Comparison of ENCODE assay signal across 22 cellular contexts in the genomic region with DNA sequence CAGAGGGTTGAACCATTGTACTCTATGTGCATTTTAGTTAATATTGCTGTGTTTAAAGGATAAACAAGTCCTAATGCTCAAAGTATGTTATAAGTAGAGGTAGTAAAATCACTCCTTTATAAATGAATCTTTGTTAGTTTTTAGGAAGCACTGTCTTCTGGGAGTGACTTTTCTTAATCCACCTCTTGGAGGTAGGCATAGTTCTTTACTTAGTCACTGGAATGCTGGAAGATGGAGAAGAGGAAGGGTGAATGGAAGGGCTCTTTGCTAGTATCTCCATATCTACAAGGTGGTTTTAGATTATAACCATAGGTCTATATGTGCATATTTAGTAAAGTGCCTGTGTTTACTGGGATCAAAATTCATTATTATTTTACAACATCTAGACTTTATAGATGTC.
A peak's percentile ranks its signal among the peaks of the same experiment; 100 is the strongest.
DNase-seq lines count a peak whose midpoint lies in the region; ATAC-seq, FAIRE-seq and TF ChIP-seq lines count a peak whose summit lies in the region.
"Had no signal": no experiment of that assay in that cellular context is flagged by ENCODE, and none has a peak within 500 bp of the region (broad histone marks: within the 10 kb centered on the region; RNA-seq: fewer than 3 reads in every experiment).

No MANE protein-coding gene starts in this region.

- H3K4me3 ChIP-seq in A549 (no peak overlapping the region), RWPE2 (ENCODE audit: severe bottlenecking) (no peak overlapping the region), ovary (no peak overlapping the region)

- POLR2A ChIA-PET in A549 (lab: Yijun Ruan, JAX) = no interaction called here

- peak; percentile 56 for FAIRE-seq in A549 (lab: Jason Lieb, UNC)
- FAIRE-seq: A204.1, D721Med, GM19239, HepG2, HTR-8/SVneo had no signal

- TF ChIP-seq CTCF in A549 (IDR thresholded peaks at IDR 0.05) (no peak), RWPE2 (IDR thresholded peaks at IDR 0.05; ENCODE audit: poor library complexity, severe bottlenecking) (no peak), ovary (IDR thresholded peaks at IDR 0.05) (no peak)

- intact Hi-C loops in ovary (cut with DNase I) = no loop called here

- no peak overlapping the region for H3K27ac ChIP-seq in A549
- H3K27ac ChIP-seq in RWPE2 (ENCODE audit: poor library complexity, severe bottlenecking) = peak overlapping the region; percentile 1
- no peak overlapping the region for H3K27ac ChIP-seq in ovary
- H3K27ac ChIP-seq: C4-2B had no signal

- H3K4me2 ChIP-seq in A549 = peak overlapping the region; percentile 16; the same call in 1 of the 3 replicates

- no peak for ATAC-seq in A549
- ATAC-seq in RWPE2 (ENCODE audit: low read depth) = peak; percentile 75
- ATAC-seq: CD8-positive, alpha-beta T cell; HepG2 had no signal

- TF ChIP-seq RAD21 in A549 (conservative IDR thresholded peaks at IDR 0.05 in 1 of 2, IDR thresholded peaks at IDR 0.05 in 1 of 2) = no peak

- H3K9me3 ChIP-seq in A549 (peaks cover 6% of the 10 kb centered on the region; the same call in 2 of the 3 replicates), RWPE2 (ENCODE audit: severe bottlenecking) (peaks cover 2% of the 10 kb centered on the region), ovary (no peaks in the 10 kb centered on the region)
- H3K9me3 ChIP-seq: BE2C had no signal

- H3K4me1 ChIP-seq in A549 (peaks cover 6% of the 10 kb centered on the region; the same call in 2 of the 3 replicates), RWPE2 (ENCODE audit: insufficient read depth, poor library complexity, severe bottlenecking) (peaks cover 11% of the 10 kb centered on the region), ovary (ENCODE audit: insufficient read depth) (no peaks in the 10 kb centered on the region)
- H3K4me1 ChIP-seq: BE2C had no signal

- TF ChIP-seq EP300 in A549 (IDR thresholded peaks at IDR 0.05) (no peak), ovary (IDR thresholded peaks at IDR 0.05) (no peak)

- DNase-seq in A549 (ENCODE audit: low read depth in 1 of 2, low spot score in 1 of 2) (no peak), HT1080 (ENCODE audit: low read depth) (peak; percentile 41), RWPE2 (ENCODE audit: low spot score) (no peak), kidney glomerular epithelial cell (lab: John Stamatoyannopoulos, UW) (peak; percentile 20), cerebellar nuclear complex (lab: John Stamatoyannopoulos, UW) (no peak), NCI-H1417 treated with DMSO at 0.1 percent for 48 hours (lab: John Stamatoyannopoulos, UW) (no peak), ovary (no peak), NCI-H774 (lab: John Stamatoyannopoulos, UW) (no peak)
- DNase-seq: BE2C; CD8-positive, alpha-beta T cell; COR-L47; DMS153; DND-41; GF-D8; GOT3; H9 had no signal

- no peak for TF ChIP-seq POLR2A in A549 (IDR thresholded peaks at IDR 0.05; ENCODE audit: low read length)
- no peak for TF ChIP-seq POLR2A in ovary (IDR thresholded peaks at IDR 0.05)

- CTCF ChIA-PET in A549 (lab: Yijun Ruan, JAX) = no interaction called here

- no peaks in the 10 kb centered on the region for H3K27me3 ChIP-seq in RWPE2 (ENCODE audit: insufficient read depth, poor library complexity, severe bottlenecking)
- no peaks in the 10 kb centered on the region for H3K27me3 ChIP-seq in ovary
- H3K27me3 ChIP-seq: BE2C had no signal

- H3K36me3 ChIP-seq in RWPE2 (ENCODE audit: low read depth) (no peaks in the 10 kb centered on the region; the same call in 1 of the 2 replicates), ovary (no peaks in the 10 kb centered on the region)
- H3K36me3 ChIP-seq: BE2C had no signal

TF ChIP-seq in A549, 52 proteins besides CTCF, POLR2A, EP300 and RAD21:
- TF ChIP-seq FOXS1 (CRISPR knock-in tag; IDR thresholded peaks at IDR 0.05) (no peak), GATA3 (IDR thresholded peaks at IDR 0.05; ENCODE audit: borderline replicate concordance) (no peak), HOXB5 (CRISPR knock-in tag; IDR thresholded peaks at IDR 0.05) (no peak), HOXB13 (CRISPR knock-in tag; IDR thresholded peaks at IDR 0.05; ENCODE audit: low read depth) (no peak), CHD2 (IDR thresholded peaks at IDR 0.05; ENCODE audit: low read length, partially characterized antibody) (no peak), RNF2 (IDR thresholded peaks at IDR 0.05; ENCODE audit: borderline replicate concordance, low read depth) (no peak), SMC3 (IDR thresholded peaks at IDR 0.05) (no peak), CHD4 (IDR thresholded peaks at IDR 0.05; ENCODE audit: borderline replicate concordance) (no peak), JUNB (IDR thresholded peaks at IDR 0.05) (no peak), HEYL (CRISPR knock-in tag; IDR thresholded peaks at IDR 0.05) (no peak), ZC3H11A (IDR thresholded peaks at IDR 0.05) (no peak), BHLHE40 (IDR thresholded peaks at IDR 0.05; ENCODE audit: low read depth, low read length) (no peak), RARB (CRISPR knock-in tag; IDR thresholded peaks at IDR 0.05) (no peak), NFE2L2 (conservative IDR thresholded peaks at IDR 0.05; ENCODE audit: low read length) (no peak), KDM1A (IDR thresholded peaks at IDR 0.05; ENCODE audit: low read depth) (no peak), JUN (IDR thresholded peaks at IDR 0.05) (no peak)
- TF ChIP-seq, protein P1, sequence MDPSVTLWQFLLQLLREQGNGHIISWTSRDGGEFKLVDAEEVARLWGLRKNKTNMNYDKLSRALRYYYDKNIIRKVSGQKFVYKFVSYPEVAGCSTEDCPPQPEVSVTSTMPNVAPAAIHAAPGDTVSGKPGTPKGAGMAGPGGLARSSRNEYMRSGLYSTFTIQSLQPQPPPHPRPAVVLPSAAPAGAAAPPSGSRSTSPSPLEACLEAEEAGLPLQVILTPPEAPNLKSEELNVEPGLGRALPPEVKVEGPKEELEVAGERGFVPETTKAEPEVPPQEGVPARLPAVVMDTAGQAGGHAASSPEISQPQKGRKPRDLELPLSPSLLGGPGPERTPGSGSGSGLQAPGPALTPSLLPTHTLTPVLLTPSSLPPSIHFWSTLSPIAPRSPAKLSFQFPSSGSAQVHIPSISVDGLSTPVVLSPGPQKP (IDR thresholded peaks at IDR 0.05; ENCODE audit: low read depth, low read length) = no peak
- TF ChIP-seq, protein P2, sequence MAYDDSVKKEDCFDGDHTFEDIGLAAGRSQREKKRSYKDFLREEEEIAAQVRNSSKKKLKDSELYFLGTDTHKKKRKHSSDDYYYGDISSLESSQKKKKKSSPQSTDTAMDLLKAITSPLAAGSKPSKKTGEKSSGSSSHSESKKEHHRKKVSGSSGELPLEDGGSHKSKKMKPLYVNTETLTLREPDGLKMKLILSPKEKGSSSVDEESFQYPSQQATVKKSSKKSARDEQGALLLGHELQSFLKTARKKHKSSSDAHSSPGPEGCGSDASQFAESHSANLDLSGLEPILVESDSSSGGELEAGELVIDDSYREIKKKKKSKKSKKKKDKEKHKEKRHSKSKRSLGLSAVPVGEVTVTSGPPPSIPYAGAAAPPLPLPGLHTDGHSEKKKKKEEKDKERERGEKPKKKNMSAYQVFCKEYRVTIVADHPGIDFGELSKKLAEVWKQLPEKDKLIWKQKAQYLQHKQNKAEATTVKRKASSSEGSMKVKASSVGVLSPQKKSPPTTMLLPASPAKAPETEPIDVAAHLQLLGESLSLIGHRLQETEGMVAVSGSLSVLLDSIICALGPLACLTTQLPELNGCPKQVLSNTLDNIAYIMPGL (CRISPR knock-in tag; IDR thresholded peaks at IDR 0.05; ENCODE audit: borderline replicate concordance) = no peak
- TF ChIP-seq, protein P3, sequence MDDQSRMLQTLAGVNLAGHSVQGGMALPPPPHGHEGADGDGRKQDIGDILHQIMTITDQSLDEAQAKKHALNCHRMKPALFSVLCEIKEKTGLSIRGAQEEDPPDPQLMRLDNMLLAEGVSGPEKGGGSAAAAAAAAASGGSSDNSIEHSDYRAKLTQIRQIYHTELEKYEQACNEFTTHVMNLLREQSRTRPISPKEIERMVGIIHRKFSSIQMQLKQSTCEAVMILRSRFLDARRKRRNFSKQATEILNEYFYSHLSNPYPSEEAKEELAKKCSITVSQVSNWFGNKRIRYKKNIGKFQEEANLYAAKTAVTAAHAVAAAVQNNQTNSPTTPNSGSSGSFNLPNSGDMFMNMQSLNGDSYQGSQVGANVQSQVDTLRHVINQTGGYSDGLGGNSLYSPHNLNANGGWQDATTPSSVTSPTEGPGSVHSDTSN (IDR thresholded peaks at IDR 0.05) = no peak

Comparison
In these comparisons a context has a peak if more than half of its experiments do, and no peak if none do; other contexts are left out.
1. DNase-seq: peak in HT1080 (single experiment) and kidney glomerular epithelial cell (single experiment); none in A549 (0 of 2), RWPE2 (single experiment), cerebellar nuclear complex (0 of 2), NCI-H1417 treated with DMSO at 0.1 percent for 48 hours (single experiment), ovary (0 of 5) and NCI-H774 (single experiment).